10 cellular contexts compared by ENCODE assay signal in the genomic region with DNA sequence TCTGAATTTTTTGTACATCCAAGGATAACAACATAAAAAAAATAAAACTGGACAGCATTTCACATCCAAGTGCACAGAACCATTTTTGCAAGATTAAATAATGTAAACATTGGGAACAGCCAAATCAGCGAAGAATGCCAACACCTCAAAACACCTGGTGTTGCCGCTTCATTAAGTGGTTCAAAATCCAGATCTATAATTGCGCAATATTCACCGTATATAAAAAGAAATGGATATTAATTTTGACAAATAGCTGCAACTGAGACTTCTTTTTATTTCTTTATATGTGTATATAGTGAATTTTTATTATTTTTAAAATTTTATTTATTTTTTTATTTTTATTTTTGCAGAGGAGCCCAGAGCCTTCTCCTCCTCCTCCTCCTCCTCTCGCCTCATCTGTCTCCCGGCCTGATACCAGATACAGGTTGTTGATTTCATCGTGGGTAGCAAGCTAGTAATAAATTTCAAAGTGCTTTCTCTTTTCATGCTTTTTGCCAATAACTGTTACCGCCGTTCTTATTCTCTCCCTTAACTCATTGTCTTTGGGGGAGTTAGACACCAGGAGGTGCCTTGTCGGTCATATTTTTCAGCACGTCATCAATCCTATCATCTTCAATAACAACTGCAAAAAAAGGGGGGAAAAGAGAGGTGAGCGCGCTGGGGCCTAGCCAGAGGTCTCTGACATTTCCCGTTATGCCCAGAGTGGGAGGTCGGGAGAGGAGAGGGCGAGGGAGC.
DNase-seq lines count a peak whose midpoint lies in the region.
"Had no signal": no experiment of that assay in that cellular context is flagged by ENCODE, and none has a peak within 500 bp of the region (broad histone marks: within the 10 kb centered on the region; RNA-seq: fewer than 3 reads in every experiment).

No MANE protein-coding gene starts in this region.

- no peaks in the 10 kb centered on the region for H3K9me3 ChIP-seq in HUES48 (ENCODE audit: control insufficient read depth, insufficient read depth, low read length)
- no peaks in the 10 kb centered on the region for H3K9me3 ChIP-seq in iPS-18a (ENCODE audit: control insufficient read depth, low read depth, low read length)

- H3K9ac ChIP-seq in HUES48 (ENCODE audit: low read depth, low read length) (no peak overlapping the region), iPS-18a (ENCODE audit: low read length) (no peak overlapping the region)

- H3K4me3 ChIP-seq in HUES48 (ENCODE audit: low read depth, low read length) (peak overlapping the region; percentile 77), iPS-18a (ENCODE audit: low read length) (peak overlapping the region; percentile 64), skeletal muscle cell (ENCODE audit: low read depth, low read length) (peak overlapping the region; percentile 78)

- DNase-seq in skeletal muscle cell (ENCODE audit: low read depth) (no peak), NCI-H748 treated with DMSO at 0.1 percent for 48 hours (lab: John Stamatoyannopoulos, UW) (no peak), NCI-H187 (lab: John Stamatoyannopoulos, UW) (no peak)
- DNase-seq in activated CD4-positive, alpha-beta T cell treated with anti-CD3 and anti-CD28 coated beads for 1 hour: no peak
- no peak for DNase-seq in activated CD4-positive, alpha-beta T cell treated with anti-CD3 and anti-CD28 coated beads for 48 hours
- DNase-seq: activated CD4-positive, alpha-beta T cell treated with anti-CD3 and anti-CD28 coated beads for 4 hours; NCI-H2029 treated with DMSO at 0.1 percent for 48 hours had no signal

- H3K4me1 ChIP-seq in HUES48 (ENCODE audit: control insufficient read depth, insufficient read depth, low read length) (peaks cover 26% of the 10 kb centered on the region), iPS-18a (ENCODE audit: control insufficient read depth, low read depth, low read length) (peaks cover 20% of the 10 kb centered on the region)

- H3K27ac ChIP-seq in HUES48 (ENCODE audit: low read depth, low read length) (no peak overlapping the region), angular gyrus (ENCODE audit: low read depth, low read length) (peak overlapping the region; percentile 92), iPS-18a (ENCODE audit: low read length) (no peak overlapping the region)

- H3K27me3 ChIP-seq in HUES48 (ENCODE audit: control insufficient read depth, insufficient read depth, low read length): peaks cover 76% of the 10 kb centered on the region
- H3K27me3 ChIP-seq in iPS-18a (ENCODE audit: control insufficient read depth, insufficient read depth, low read length): peaks cover 69% of the 10 kb centered on the region

- H3K36me3 ChIP-seq in HUES48 (ENCODE audit: control insufficient read depth, insufficient read depth, low read length) (no peaks in the 10 kb centered on the region), iPS-18a (ENCODE audit: control insufficient read depth, low read depth, low read length) (no peaks in the 10 kb centered on the region)
